ENCODE assay signal across 8 cellular contexts in genomic region chr5:140112685-140113179, GRCh38. TPM values are rescaled to one million over a fixed set of nuclear protein-coding genes. Genes with fewer than 3 reads are reported as not detected.
DNase-seq lines count a peak whose midpoint lies in the region; ATAC-seq and TF ChIP-seq lines count a peak whose summit lies in the region.

No MANE protein-coding gene starts in this region.

- peak overlapping the region; percentile 96 for H3K27ac ChIP-seq in suprapubic skin

- no peaks in the 10 kb centered on the region for H3K9me3 ChIP-seq in suprapubic skin

- intact Hi-C loops in activated CD4-positive, alpha-beta T cell treated with anti-CD3 and anti-CD28 coated beads for 36 hours (cut with DNase I, micrococcal nuclease): loop anchor here (5.0 to 10.0 kb wide), 5 partner anchors 445 to 1758 kb away; partner anchors contain the start of genes UBE2D2 (in 2 of the 2), HARS1 (in 1 of the 2), HARS2 (in 1 of the 2) and KDM3B (in 1 of the 2)
- intact Hi-C loops in activated T-helper 1 cell treated with anti-CD3 and anti-CD28 coated beads, Interleukin-12 subunit alpha, Interleukin-12 subunit beta, Interleukin-2, Interleukin-4 antibody, amounts not matched to agents 30 ng/mL and 10 ng/mL and 1 ng/mL, durations not matched to agents 14 hours and 24 hours and 36 hours (cut with micrococcal nuclease): loop anchor here (5.0 to 10.0 kb wide), 3 partner anchors 325 to 1212 kb away; partner anchors contain the start of genes CD14, TAF7 and TMCO6

- H3K4me1 Mint-ChIP-seq in activated CD4-positive, alpha-beta T cell treated with anti-CD3 and anti-CD28 coated beads for 36 hours: peaks cover 60% of the 10 kb centered on the region
- peaks cover 52% of the 10 kb centered on the region for H3K4me1 Mint-ChIP-seq in activated T-helper 1 cell treated with anti-CD3 and anti-CD28 coated beads, Interleukin-12 subunit alpha, Interleukin-12 subunit beta, Interleukin-2, Interleukin-4 antibody, amounts not matched to agents 30 ng/mL and 10 ng/mL and 1 ng/mL, durations not matched to agents 14 hours and 24 hours and 36 hours (ENCODE audit: low read depth)

- POLR2A ChIA-PET in activated CD4-positive, alpha-beta T cell treated with anti-CD3 and anti-CD28 coated beads for 36 hours (lab: Charles Lee): interaction anchor here (1.3 kb wide), 1 partner anchor 19 kb away, joined by 3 read pairs; no protein-coding TSS in a partner anchor

- CTCF ChIA-PET in activated CD4-positive, alpha-beta T cell treated with anti-CD3 and anti-CD28 coated beads for 36 hours (lab: Charles Lee): interaction anchor here (0.6 to 8.1 kb wide), 11 partner anchors 9 to 608 kb away, joined by 3 to 78 read pairs (median 4); no protein-coding TSS in a partner anchor

- peaks cover 3% of the 10 kb centered on the region for H3K27me3 Mint-ChIP-seq in activated CD4-positive, alpha-beta T cell treated with anti-CD3 and anti-CD28 coated beads for 36 hours
- H3K27me3 Mint-ChIP-seq in activated T-helper 1 cell treated with anti-CD3 and anti-CD28 coated beads, Interleukin-12 subunit alpha, Interleukin-12 subunit beta, Interleukin-2, Interleukin-4 antibody, amounts not matched to agents 30 ng/mL and 10 ng/mL and 1 ng/mL, durations not matched to agents 14 hours and 24 hours and 36 hours (ENCODE audit: insufficient read depth): peaks cover 40% of the 10 kb centered on the region

- no peaks in the 10 kb centered on the region for H3K36me3 ChIP-seq in suprapubic skin

- no peaks in the 10 kb centered on the region for H3K9me3 Mint-ChIP-seq in activated CD4-positive, alpha-beta T cell treated with anti-CD3 and anti-CD28 coated beads for 36 hours (ENCODE audit: low read depth)
- no peaks in the 10 kb centered on the region for H3K9me3 Mint-ChIP-seq in activated T-helper 1 cell treated with anti-CD3 and anti-CD28 coated beads, Interleukin-12 subunit alpha, Interleukin-12 subunit beta, Interleukin-2, Interleukin-4 antibody, amounts not matched to agents 30 ng/mL and 10 ng/mL and 1 ng/mL, durations not matched to agents 14 hours and 24 hours and 36 hours

- peak overlapping the region; percentile 84 for H3K27ac Mint-ChIP-seq in activated CD4-positive, alpha-beta T cell treated with anti-CD3 and anti-CD28 coated beads for 36 hours
- H3K27ac Mint-ChIP-seq in activated T-helper 1 cell treated with anti-CD3 and anti-CD28 coated beads, Interleukin-12 subunit alpha, Interleukin-12 subunit beta, Interleukin-2, Interleukin-4 antibody, amounts not matched to agents 30 ng/mL and 10 ng/mL and 1 ng/mL, durations not matched to agents 14 hours and 24 hours and 36 hours: peak overlapping the region; percentile 72

- peaks cover 77% of the 10 kb centered on the region for H3K4me1 ChIP-seq in suprapubic skin

- no peak for TF ChIP-seq POLR2A in suprapubic skin (IDR thresholded peaks at IDR 0.05)

- no peaks in the 10 kb centered on the region for H3K27me3 ChIP-seq in suprapubic skin

- DNase-seq in activated CD4-positive, alpha-beta T cell treated with anti-CD3 and anti-CD28 coated beads for 36 hours: no peak
- DNase-seq in activated CD4-positive, alpha-beta T cell treated with anti-CD3 and anti-CD28 coated beads, Interleukin-2, amount 50 U/mL, for 1 hour: no peak
- DNase-seq in activated T-helper 1 cell treated with anti-CD3 and anti-CD28 coated beads, Interleukin-12 subunit alpha, Interleukin-12 subunit beta, Interleukin-2, Interleukin-4 antibody, amounts not matched to agents 30 ng/mL and 10 ng/mL and 1 ng/mL, durations not matched to agents 14 hours and 24 hours and 36 hours (ENCODE audit: low spot score): no peak
- DNase-seq in iPS-NIHi11 (ENCODE audit: low spot score) (peak; percentile 28), suprapubic skin (ENCODE audit: low spot score in 2 of 2) (no peak), NCI-H187 treated with DMSO at 0.1 percent for 48 hours (lab: John Stamatoyannopoulos, UW) (no peak)

- 26% methylated on average over 10 of the region's 13 CpGs for WGBS in suprapubic skin

- peak overlapping the region; percentile 92 for H3K4me3 ChIP-seq in suprapubic skin

- no peak for TF ChIP-seq EP300 in suprapubic skin (IDR thresholded peaks at IDR 0.05)

- TF ChIP-seq CTCF in suprapubic skin (IDR thresholded peaks at IDR 0.05): no peak

- peaks cover 14% of the 10 kb centered on the region for H3K36me3 Mint-ChIP-seq in activated CD4-positive, alpha-beta T cell treated with anti-CD3 and anti-CD28 coated beads for 36 hours (ENCODE audit: low read depth)
- peaks cover 6% of the 10 kb centered on the region for H3K36me3 Mint-ChIP-seq in activated T-helper 1 cell treated with anti-CD3 and anti-CD28 coated beads, Interleukin-12 subunit alpha, Interleukin-12 subunit beta, Interleukin-2, Interleukin-4 antibody, amounts not matched to agents 30 ng/mL and 10 ng/mL and 1 ng/mL, durations not matched to agents 14 hours and 24 hours and 36 hours (ENCODE audit: low read depth)

- H3K4me3 Mint-ChIP-seq in activated CD4-positive, alpha-beta T cell treated with anti-CD3 and anti-CD28 coated beads for 36 hours: peak overlapping the region; percentile 89
- peak overlapping the region; percentile 94 for H3K4me3 Mint-ChIP-seq in activated T-helper 1 cell treated with anti-CD3 and anti-CD28 coated beads, Interleukin-12 subunit alpha, Interleukin-12 subunit beta, Interleukin-2, Interleukin-4 antibody, amounts not matched to agents 30 ng/mL and 10 ng/mL and 1 ng/mL, durations not matched to agents 14 hours and 24 hours and 36 hours

- no peak for ATAC-seq in activated CD4-positive, alpha-beta T cell treated with anti-CD3 and anti-CD28 coated beads for 36 hours
- ATAC-seq in HG02571 (IDR thresholded peaks at IDR 0.05; ENCODE audit: unreplicated experiment): no peak
- no peak for ATAC-seq in HG02981 (IDR thresholded peaks at IDR 0.05; ENCODE audit: unreplicated experiment)

RNA-seq across cellular contexts. Expression of gene PURA, which starts 1.2 kb away (rescaled TPM):
- total RNA-seq in activated CD4-positive, alpha-beta T cell treated with anti-CD3 and anti-CD28 coated beads for 36 hours: 10 to 100 TPM in 1 of 2 experiments, 1 to 10 TPM in 1; 9.5 to 10.7 TPM
- 10.6 and 12.2 TPM in 2 replicates for total RNA-seq in activated T-helper 1 cell treated with anti-CD3 and anti-CD28 coated beads, Interleukin-12 subunit alpha, Interleukin-12 subunit beta, Interleukin-2, Interleukin-4 antibody, amounts not matched to agents 30 ng/mL and 10 ng/mL and 1 ng/mL, durations not matched to agents 14 hours and 24 hours and 36 hours
- 10 to 100 TPM; 12.5 to 31.8 (median 21.9) TPM for total RNA-seq in suprapubic skin

RNA-seq across cellular contexts. Expression of gene IGIP, which starts 13.0 kb away (rescaled TPM):
- 1 to 10 TPM; 1.7 to 1.9 TPM for total RNA-seq in activated CD4-positive, alpha-beta T cell treated with anti-CD3 and anti-CD28 coated beads for 36 hours
- 2.5 and 3.5 TPM in 2 replicates for total RNA-seq in activated T-helper 1 cell treated with anti-CD3 and anti-CD28 coated beads, Interleukin-12 subunit alpha, Interleukin-12 subunit beta, Interleukin-2, Interleukin-4 antibody, amounts not matched to agents 30 ng/mL and 10 ng/mL and 1 ng/mL, durations not matched to agents 14 hours and 24 hours and 36 hours
- total RNA-seq in suprapubic skin: 10 to 100 TPM in 2 of 4 donors, 1 to 10 TPM in 2; 6.1 to 16.5 (median 11.6) TPM
